22 cellular contexts compared by ENCODE assay signal in genomic region chr2:181924336-181924735, GRCh38. TPM values are rescaled to one million over a fixed set of nuclear protein-coding genes. Genes with fewer than 3 reads are reported as not detected.
A peak's percentile ranks its signal among the peaks of the same experiment; 100 is the strongest.
DNase-seq lines count a peak whose midpoint lies in the region; ATAC-seq, FAIRE-seq and TF ChIP-seq lines count a peak whose summit lies in the region.
"Had no signal": no experiment of that assay in that cellular context is flagged by ENCODE, and none has a peak within 500 bp of the region (broad histone marks: within the 10 kb centered on the region; RNA-seq: fewer than 3 reads in every experiment).

No MANE protein-coding gene starts in this region.

- H3K9me2 ChIP-seq in Loucy (replicated peaks; ENCODE audit: low read depth, low read length): no peaks in the 10 kb centered on the region

- H2AFZ ChIP-seq in HepG2 (ENCODE audit: low read length) (no peak overlapping the region), Loucy (ENCODE audit: low read length) (no peak overlapping the region)

- TF ChIP-seq RAD21 in HepG2 (CRISPR knock-in tag; IDR thresholded peaks at IDR 0.05): no peak

- no peak for ATAC-seq in HepG2
- no peak for ATAC-seq in right lobe of liver
- peak; percentile 42 for ATAC-seq in esophagus mucosa
- ATAC-seq in mucosa of descending colon: no peak
- ATAC-seq: A549, Panc1 had no signal

- no peak overlapping the region for H3K9ac ChIP-seq in HepG2 (ENCODE audit: insufficient read depth, low read depth, low read length)
- H3K9ac ChIP-seq in Loucy (ENCODE audit: low read depth, low read length, poor library complexity, severe bottlenecking): no peak overlapping the region

- H3K27ac ChIP-seq in HepG2 (ENCODE audit: extremely low read length, insufficient read depth, low read length): no peak overlapping the region
- H3K27ac ChIP-seq in right lobe of liver: no peak overlapping the region
- H3K27ac ChIP-seq: A549 had no signal

- no peak overlapping the region for H3K4me3 ChIP-seq in HepG2 (replicated peaks in 1 of 3; ENCODE audit: insufficient read depth in 1 of 3, low read depth in 2 of 3, low read length in 3 of 3)
- H3K4me3 ChIP-seq in right lobe of liver: no peak overlapping the region
- no peak overlapping the region for H3K4me3 ChIP-seq in Loucy (ENCODE audit: low read length, poor library complexity, severe bottlenecking)
- H3K4me3 ChIP-seq in mucosa of descending colon: no peak overlapping the region
- H3K4me3 ChIP-seq: A549 had no signal

- peaks cover 1% of the 10 kb centered on the region for H3K4me1 Mint-ChIP-seq in T-helper 2 cell treated with Interferon-gamma antibody and Interleukin-4, amounts not matched to agents 5 μg/mL and 100 μg/mL, for 36 hours (ENCODE audit: low read depth)
- H3K4me1 Mint-ChIP-seq: B cell, CD14-positive monocyte had no signal

- CTCF ChIA-PET in HepG2 (lab: Yijun Ruan, JAX; ENCODE audit: low intra/inter-chr PET ratio, low total read pairs): no interaction called here

- TF ChIP-seq EP300 in HepG2 (IDR thresholded peaks at IDR 0.05; ENCODE audit: low read depth in 2 of 2, low read length in 2 of 2) (no peak), HepG2 (CRISPR knock-in tag; IDR thresholded peaks at IDR 0.05; ENCODE audit: borderline replicate concordance) (no peak)

- POLR2A ChIA-PET in HepG2 (lab: Yijun Ruan, JAX): no interaction called here

- H3K4me1 ChIP-seq in HepG2 (ENCODE audit: insufficient read depth, low read length) (no peaks in the 10 kb centered on the region), right lobe of liver (peaks cover 0 to 12% (median 0%) of the 10 kb centered on the region in 4 donors), Loucy (ENCODE audit: insufficient read depth, low read length, poor library complexity, severe bottlenecking) (no peaks in the 10 kb centered on the region), mucosa of descending colon (ENCODE audit: low read depth) (no peaks in the 10 kb centered on the region)
- H3K4me1 ChIP-seq: A549 had no signal

- H3K79me2 ChIP-seq in HepG2 (ENCODE audit: insufficient read depth, low read length) (no peaks in the 10 kb centered on the region), Loucy (ENCODE audit: insufficient read depth, low read length) (peaks cover 57% of the 10 kb centered on the region)

- intact Hi-C loops in HepG2 (cut with micrococcal nuclease; ENCODE audit: unreplicated experiment) (no loop called here), right lobe of liver (cut with DNase I) (no loop called here), mucosa of descending colon (cut with DNase I, micrococcal nuclease) (no loop called here)

- WGBS in HepG2 (ENCODE audit: low lambda C conversion rate): 98% methylated on average over 2 of the region's 2 CpGs
- 83% methylated on average over 2 of the region's 2 CpGs for WGBS in right lobe of liver (ENCODE audit: insufficient coverage, low coverage, low lambda C conversion rate, missing lambda C conversion rate)

- H3K4me3 Mint-ChIP-seq in T-helper 2 cell treated with Interferon-gamma antibody and Interleukin-4, amounts not matched to agents 5 μg/mL and 100 μg/mL, for 36 hours: no peak overlapping the region
- H3K4me3 Mint-ChIP-seq: B cell, CD14-positive monocyte had no signal

- in situ Hi-C loops in HepG2 (cut with HindIII; ENCODE audit: extremely low pct_ligation_motif_present, low pct_unique_long_range_greater_than_20kb): no loop called here

- H3K9me3 Mint-ChIP-seq in T-helper 2 cell treated with Interferon-gamma antibody and Interleukin-4, amounts not matched to agents 5 μg/mL and 100 μg/mL, for 36 hours: no peaks in the 10 kb centered on the region

- H3K27me3 ChIP-seq in HepG2 (ENCODE audit: control insufficient read depth in 1 of 2, insufficient read depth in 2 of 2, low read length in 2 of 2) (no peaks in the 10 kb centered on the region), right lobe of liver (no peaks in the 10 kb centered on the region), Loucy (ENCODE audit: insufficient read depth, low read length, poor library complexity, severe bottlenecking) (no peaks in the 10 kb centered on the region)

- no peak for FAIRE-seq in HepG2 (lab: Jason Lieb, UNC)
- FAIRE-seq: A549, GM12891 had no signal

- peaks cover 34% of the 10 kb centered on the region for H3K36me3 Mint-ChIP-seq in T-helper 2 cell treated with Interferon-gamma antibody and Interleukin-4, amounts not matched to agents 5 μg/mL and 100 μg/mL, for 36 hours (ENCODE audit: low read depth)

- H3K4me2 ChIP-seq in HepG2 (ENCODE audit: low read depth, low read length) (no peak overlapping the region), Loucy (ENCODE audit: low read depth, low read length, poor library complexity, severe bottlenecking) (peak overlapping the region; percentile 15)
- H3K4me2 ChIP-seq: A549 had no signal

- H3K9me3 ChIP-seq in HepG2 (ENCODE audit: low read length) (no peaks in the 10 kb centered on the region), right lobe of liver (no peaks in the 10 kb centered on the region), Loucy (ENCODE audit: insufficient read depth, low read depth, low read length) (no peaks in the 10 kb centered on the region), mucosa of descending colon (no peaks in the 10 kb centered on the region)
- H3K9me3 ChIP-seq: A549 had no signal

- H3K36me3 ChIP-seq in HepG2 (replicated peaks in 1 of 2; ENCODE audit: control insufficient read depth in 1 of 2, insufficient read depth in 2 of 2, low read length in 2 of 2): peaks cover 15 to 57% of the 10 kb centered on the region in 2 experiments
- H3K36me3 ChIP-seq in right lobe of liver: peaks cover 0 to 56% (median 17%) of the 10 kb centered on the region in 4 donors
- peaks cover 71% of the 10 kb centered on the region for H3K36me3 ChIP-seq in Loucy (ENCODE audit: insufficient read depth, low read length)
- peaks cover 11% of the 10 kb centered on the region for H3K36me3 ChIP-seq in mucosa of descending colon (ENCODE audit: low read depth)

- DNase-seq in HepG2 (ENCODE audit: low spot score): no peak
- no peak for DNase-seq in right lobe of liver
- no peak for DNase-seq in stimulated activated CD4-positive, alpha-beta T cell treated with anti-CD3 and anti-CD28 coated beads, Interleukin-15, amount 100 ng/mL, for 24 hours
- no peak for DNase-seq in hippocampal formation (lab: John Stamatoyannopoulos, UW)
- DNase-seq in mucosa of descending colon: no peak
- no peak for DNase-seq in T-helper 2 cell treated with Interferon-gamma antibody and Interleukin-4, amounts not matched to agents 5 μg/mL and 100 μg/mL, for 36 hours (ENCODE audit: low spot score)
- DNase-seq: GOT3; KBM-7; NCI-H1092 treated with DMSO at 0.1 percent for 48 hours; NCI-H1436 treated with DMSO at 0.1 percent for 48 hours; NCI-H1930; NCI-H2227 treated with DMSO at 0.1 percent for 48 hours; NCI-H510A; NK-92 treated with Interleukin-12 subunit alpha and Interleukin-12 subunit beta, amount 100 ng/mL, for 24 hours; SIG-M5 had no signal

- TF ChIP-seq POLR2A in HepG2 (IDR thresholded peaks at IDR 0.05; ENCODE audit: insufficient read depth in 1 of 2, low read depth in 2 of 2, low read length in 2 of 2) (no peak), right lobe of liver (IDR thresholded peaks at IDR 0.05) (no peak)

- H3K27me3 Mint-ChIP-seq in T-helper 2 cell treated with Interferon-gamma antibody and Interleukin-4, amounts not matched to agents 5 μg/mL and 100 μg/mL, for 36 hours (ENCODE audit: low read depth): no peaks in the 10 kb centered on the region
- H3K27me3 Mint-ChIP-seq: B cell had no signal

- H3F3A ChIP-seq in Loucy (ENCODE audit: low read depth): no peaks in the 10 kb centered on the region

- no TSS peak for BruUV-seq in HepG2 (replicated peaks; lab: Mats Ljungman, UMichigan)

- TF ChIP-seq CTCF in HepG2 (CRISPR knock-in tag; IDR thresholded peaks at IDR 0.05) (no peak), right lobe of liver (IDR thresholded peaks at IDR 0.05) (no peak), Loucy (conservative IDR thresholded peaks at IDR 0.05; ENCODE audit: low read length) (no peak), mucosa of descending colon (IDR thresholded peaks at IDR 0.05) (no peak)

- no peak overlapping the region for H3K27ac Mint-ChIP-seq in T-helper 2 cell treated with Interferon-gamma antibody and Interleukin-4, amounts not matched to agents 5 μg/mL and 100 μg/mL, for 36 hours
- H3K27ac Mint-ChIP-seq: B cell, CD14-positive monocyte had no signal

- H4K20me1 ChIP-seq in HepG2 (ENCODE audit: insufficient read depth, low read length): no peaks in the 10 kb centered on the region
- peaks cover 36% of the 10 kb centered on the region for H4K20me1 ChIP-seq in Loucy (ENCODE audit: insufficient read depth, low read length, poor library complexity, severe bottlenecking)

RNA-seq across cellular contexts. Expression of gene ITPRID2, which starts 32.8 kb away (rescaled TPM):
- total RNA-seq in HepG2 (2016; rRNA removed; fragmentation: Illumina TruSeq; extraction: Trizol) (61.4 and 62.3 TPM in 2 replicates), right lobe of liver (100 to 1,000 TPM in 2 of 6 experiments, 10 to 100 TPM in 4; 49.4 to 129 (median 74.5) TPM), esophagus mucosa (73.7 TPM), mucosa of descending colon (100 to 1,000 TPM; 184 to 381 (median 299) TPM)
- total RNA-seq in HepG2 (2016; cell fraction: cytosol; rRNA removed; fragmentation: Illumina TruSeq; extraction: Trizol; ENCODE audit: low read depth): 20.6 and 24.7 TPM in 2 replicates
- 58.6 TPM in 2 replicates for total RNA-seq in HepG2 (2016; cell fraction: insoluble cytoplasmic fraction; rRNA removed; fragmentation: Illumina TruSeq; extraction: Trizol)
- 55.8 and 67.6 TPM in 2 replicates for total RNA-seq in HepG2 (2016; cell fraction: membrane; rRNA removed; fragmentation: Illumina TruSeq; extraction: Trizol)
- 88.9 and 104 TPM in 2 replicates for total RNA-seq in HepG2 (2016; cell fraction: nucleus; rRNA removed; fragmentation: Illumina TruSeq; extraction: Trizol)
- 35.3 and 44.8 TPM in 2 replicates for polyA plus RNA-seq in HepG2 (2011; rRNA removed)
- polyA plus RNA-seq in HepG2 (2011; cell fraction: cytosol; rRNA removed): 18.4 and 22.5 TPM in 2 replicates
- 53.6 and 55.5 TPM in 2 replicates for polyA plus RNA-seq in HepG2 (2011; cell fraction: nucleus; rRNA removed)
- 46.5 and 98.8 TPM in 2 replicates for polyA plus RNA-seq in HepG2 (2012)
- 11.8 and 15.3 TPM in 2 replicates for polyA plus RNA-seq in HepG2 (2016; cell fraction: cytosol; fragmentation: Illumina TruSeq; extraction: Trizol; ENCODE audit: low read depth)
- polyA plus RNA-seq in HepG2 (2016; cell fraction: insoluble cytoplasmic fraction; fragmentation: Illumina TruSeq; extraction: Trizol; ENCODE audit: low read depth): 41.0 and 41.5 TPM in 2 replicates
- 30.8 and 35.3 TPM in 2 replicates for polyA plus RNA-seq in HepG2 (2016; cell fraction: membrane; fragmentation: Illumina TruSeq; extraction: Trizol; ENCODE audit: low read depth)
- polyA plus RNA-seq in HepG2 (2016; cell fraction: nucleus; fragmentation: Illumina TruSeq; extraction: Trizol; ENCODE audit: insufficient read depth, low read depth): 84.9 and 97.5 TPM in 2 replicates
- polyA minus RNA-seq in HepG2 (2011; rRNA and poly(A)+ RNA removed; ENCODE audit: low replicate concordance): 41.9 and 108 TPM in 2 replicates
- polyA minus RNA-seq in HepG2 (2011; cell fraction: cytosol; rRNA and poly(A)+ RNA removed): 29.6 and 32.2 TPM in 2 replicates
- 110 and 150 TPM in 2 replicates for polyA minus RNA-seq in HepG2 (2011; cell fraction: nucleus; rRNA and poly(A)+ RNA removed)
